Comparison of ENCODE assay signal across 8 cellular contexts in genomic region chr12:124388038-124388676, GRCh38.
DNase-seq lines count a peak whose midpoint lies in the region; ATAC-seq and TF ChIP-seq lines count a peak whose summit lies in the region.

No MANE protein-coding gene starts in this region.

- no peaks in the 10 kb centered on the region for H3K9me3 ChIP-seq in heart left ventricle
- no peaks in the 10 kb centered on the region for H3K9me3 ChIP-seq in muscle layer of duodenum (ENCODE audit: control insufficient read depth in 1 of 2, low read length in 2 of 2)

- TF ChIP-seq CTCF in heart left ventricle (IDR thresholded peaks at IDR 0.05) (no peak), chondrocyte (IDR thresholded peaks at IDR 0.05) (no peak)

- H3K9me3 Mint-ChIP-seq in chondrocyte (ENCODE audit: low read depth) = no peaks in the 10 kb centered on the region

- no peak for ATAC-seq in heart left ventricle
- no peak for ATAC-seq in left ventricle myocardium superior
- no peak for ATAC-seq in GM19455 (IDR thresholded peaks at IDR 0.05; ENCODE audit: unreplicated experiment)

- H3K4me1 Mint-ChIP-seq in chondrocyte (ENCODE audit: low read depth) = peaks cover 71% of the 10 kb centered on the region

- peaks cover 16 to 98% (median 82%) of the 10 kb centered on the region in 12 donors for H3K4me1 ChIP-seq in heart left ventricle
- H3K4me1 ChIP-seq in muscle layer of duodenum (ENCODE audit: control insufficient read depth in 1 of 2, insufficient read depth in 2 of 2, low read length in 2 of 2) = peaks cover 16 to 62% of the 10 kb centered on the region in 2 donors
- H3K4me1 ChIP-seq in urinary bladder (ENCODE audit: insufficient read depth) = no peaks in the 10 kb centered on the region

- H3K36me3 ChIP-seq in heart left ventricle (peaks cover 0 to 28% (median 23%) of the 10 kb centered on the region in 9 donors), muscle layer of duodenum (ENCODE audit: control insufficient read depth in 1 of 2, insufficient read depth in 2 of 2, low read length in 2 of 2) (peaks cover 16 to 25% of the 10 kb centered on the region in 2 donors), urinary bladder (ENCODE audit: insufficient read depth) (no peaks in the 10 kb centered on the region)

- peak overlapping the region; percentile 98 for H3K27ac Mint-ChIP-seq in chondrocyte (ENCODE audit: unreplicated experiment)

- intact Hi-C loops in heart left ventricle (cut with DNase I) (loop anchor here in 5 of 10 donors (5.0 to 10.0 kb wide), 7 partner anchors 34 to 307 kb away; partner anchors contain the start of gene NCOR2 (in 3 of the 5)), left ventricle myocardium superior (cut with micrococcal nuclease) (no loop called here)

- H3K4me3 ChIP-seq in heart left ventricle (peak overlapping the region; percentile 1 to 81 (median 64)), muscle layer of duodenum (ENCODE audit: low read depth in 1 of 2, low read length in 2 of 2) (peak overlapping the region; percentile 50 to 62), urinary bladder (ENCODE audit: low read depth, low read length) (peak overlapping the region; percentile 20)

- no peak for DNase-seq in heart left ventricle
- no peak for DNase-seq in left ventricle myocardium superior
- no peak for DNase-seq in chondrocyte (ENCODE audit: low spot score)
- no peak for DNase-seq in glomerular visceral epithelial cell (ENCODE audit: extremely low spot score)
- no peak for DNase-seq in SHP77 (lab: John Stamatoyannopoulos, UW)

- WGBS in heart left ventricle, 4 donors = 13 to 39% (median 38%) methylated on average over 10 to 15 of the region's 15 CpGs
- WGBS in urinary bladder = 42% methylated on average over 15 of the region's 15 CpGs

- peaks cover 7% of the 10 kb centered on the region for H3K36me3 Mint-ChIP-seq in chondrocyte (ENCODE audit: low read depth)

- no peaks in the 10 kb centered on the region for H3K27me3 Mint-ChIP-seq in chondrocyte (ENCODE audit: low read depth)

- peak overlapping the region; percentile 98 for H3K4me3 Mint-ChIP-seq in chondrocyte (ENCODE audit: unreplicated experiment)

- TF ChIP-seq POLR2A in heart left ventricle (IDR thresholded peaks at IDR 0.05) = no peak

- H3K27ac ChIP-seq in heart left ventricle (peak overlapping the region; percentile 73 to 99 (median 96)), muscle layer of duodenum (ENCODE audit: low read length) (peak overlapping the region; percentile 60), urinary bladder (ENCODE audit: low read depth) (peak overlapping the region; percentile 44)

- H3K27me3 ChIP-seq in heart left ventricle = no peaks in the 10 kb centered on the region
- no peaks in the 10 kb centered on the region for H3K27me3 ChIP-seq in muscle layer of duodenum (ENCODE audit: low read depth, low read length)

Comparison
In these comparisons a context has a peak if more than half of its experiments do, and no peak if none do; other contexts are left out.
1. H3K27ac ChIP-seq: peak in every context shown above with its lines; median percentile 96 in heart left ventricle; 60 in muscle layer of duodenum; 44 in urinary bladder.